ENCODE assay signal across 16 cellular contexts in the genomic region with DNA sequence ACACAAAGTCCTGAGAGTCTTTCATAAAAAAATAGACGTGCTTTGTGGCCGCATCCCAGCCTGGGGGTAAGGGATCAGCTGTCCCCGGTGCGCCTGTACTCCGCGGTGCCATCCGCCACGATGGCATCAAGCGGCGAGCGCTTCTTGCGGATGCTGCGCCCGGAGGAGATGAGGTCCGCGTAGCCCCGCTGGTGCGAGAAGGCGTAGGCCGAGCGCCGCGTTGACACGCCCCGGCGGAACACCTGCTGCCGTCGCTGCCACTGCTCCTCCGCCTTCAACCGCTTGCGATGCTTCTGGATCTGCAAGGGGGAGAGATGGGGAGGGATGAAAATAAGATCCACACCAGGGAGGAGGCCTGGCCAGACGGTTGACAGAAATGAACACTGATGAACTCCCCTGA. TPM values are rescaled to one million over a fixed set of nuclear protein-coding genes. Genes with fewer than 3 reads are reported as not detected.
DNase-seq lines count a peak whose midpoint lies in the region; ATAC-seq and TF ChIP-seq lines count a peak whose summit lies in the region.
"Had no signal": no experiment of that assay in that cellular context is flagged by ENCODE, and none has a peak within 500 bp of the region (broad histone marks: within the 10 kb centered on the region; RNA-seq: fewer than 3 reads in every experiment).

No MANE protein-coding gene starts in this region.

- peak overlapping the region in 6 of 7 donors; percentile 13 to 98 (median 94) for H3K27ac Mint-ChIP-seq in CD14-positive monocyte
- peak overlapping the region; percentile 69; the same call in 1 of the 2 replicates for H3K27ac Mint-ChIP-seq in HFFc6
- H3K27ac Mint-ChIP-seq: CD4-positive, CD25-positive, alpha-beta regulatory T cell; H9 had no signal

- no peak overlapping the region for H3K27ac ChIP-seq in trophoblast cell (ENCODE audit: low read depth, low read length)
- H3K27ac ChIP-seq: BLaER1, GM23248 had no signal

- no peaks in the 10 kb centered on the region for H3K79me1 ChIP-seq in trophoblast cell (ENCODE audit: low read length)

- H3K4me3 Mint-ChIP-seq in CD14-positive monocyte (no peak overlapping the region), HFFc6 (no peak overlapping the region)
- H3K4me3 Mint-ChIP-seq: CD4-positive, CD25-positive, alpha-beta regulatory T cell; H9 had no signal

- H3K36me3 Mint-ChIP-seq in CD14-positive monocyte (peaks cover 15 to 36% of the 10 kb centered on the region in 2 donors), HFFc6 (ENCODE audit: low read depth) (peaks cover 60% of the 10 kb centered on the region)

- DNase-seq in CD14-positive monocyte (ENCODE audit: low spot score) (no peak), HFFc6 (no peak), left colon (no peak), trophoblast cell (no peak), NCI-H1092 (lab: John Stamatoyannopoulos, UW) (no peak)
- DNase-seq in activated effector memory CD4-positive, alpha-beta T cell treated with anti-CD3 and anti-CD28 coated beads, Interleukin-2, amount 50 U/mL, for 16 hours: no peak
- DNase-seq: 8988T; AML-193; CD4-positive, CD25-positive, alpha-beta regulatory T cell; DMS53; GF-D8; GM23248; H9 had no signal

- H3K4me2 ChIP-seq in trophoblast cell (ENCODE audit: low read length): no peak overlapping the region
- H3K4me2 ChIP-seq: BLaER1 had no signal

- H3K4me1 Mint-ChIP-seq in CD14-positive monocyte: peaks cover 20% of the 10 kb centered on the region
- H3K4me1 Mint-ChIP-seq in HFFc6 (ENCODE audit: low read depth): peaks cover 15% of the 10 kb centered on the region
- H3K4me1 Mint-ChIP-seq: H9 had no signal

- H4K8ac ChIP-seq in trophoblast cell (ENCODE audit: low read depth, low read length): no peak overlapping the region

- H3K14ac ChIP-seq in trophoblast cell (ENCODE audit: low read length): no peak overlapping the region

- no peaks in the 10 kb centered on the region for H3K36me3 ChIP-seq in trophoblast cell (ENCODE audit: control insufficient read depth in 1 of 2, insufficient read depth in 2 of 2, low read length in 2 of 2)

- no peak overlapping the region for H4K12ac ChIP-seq in trophoblast cell (ENCODE audit: low read depth, low read length)

- no peak overlapping the region for H3K4ac ChIP-seq in trophoblast cell (ENCODE audit: low read depth, low read length)

- H2BK5ac ChIP-seq in trophoblast cell (ENCODE audit: low read depth, low read length, poor library complexity): no peak overlapping the region

- no peak overlapping the region for H3K4me3 ChIP-seq in trophoblast cell (ENCODE audit: low read depth, low read length)
- H3K4me3 ChIP-seq: BLaER1, GM12878, GM23248 had no signal

- no peak overlapping the region for H2BK120ac ChIP-seq in trophoblast cell (ENCODE audit: insufficient read depth, low read length, poor library complexity)

- peaks cover 2% of the 10 kb centered on the region for H3K79me2 ChIP-seq in trophoblast cell (ENCODE audit: control insufficient read depth, insufficient read depth, low read length, poor library complexity)

- peaks cover 0 to 16% (median 1%) of the 10 kb centered on the region in 7 donors for H3K9me3 Mint-ChIP-seq in CD14-positive monocyte
- H3K9me3 Mint-ChIP-seq in HFFc6: peaks cover 18% of the 10 kb centered on the region
- H3K9me3 Mint-ChIP-seq: H9 had no signal

- no peak for TF ChIP-seq CTCF in CD14-positive monocyte (IDR thresholded peaks at IDR 0.05)
- TF ChIP-seq CTCF in HFFc6 (IDR thresholded peaks at IDR 0.05): no peak

- no CpG with 5 or more reads among the region's 32 CpGs for WGBS in trophoblast cell (ENCODE audit: extremely low coverage, insufficient coverage, insufficient read length)

- H2AK5ac ChIP-seq in trophoblast cell (ENCODE audit: low read length): no peak overlapping the region

- ATAC-seq in left colon: peak; percentile 14
- no peak for ATAC-seq in HG02938 (IDR thresholded peaks at IDR 0.05; ENCODE audit: unreplicated experiment)
- ATAC-seq: GM12878 had no signal

- H3K9me3 ChIP-seq in trophoblast cell (ENCODE audit: insufficient read depth, low read depth, low read length): no peaks in the 10 kb centered on the region

- intact Hi-C loops in CD14-positive monocyte (cut with micrococcal nuclease) (loop anchor here in 1 of 2 donors (2.0 kb wide), 1 partner anchor 18 kb away; no protein-coding TSS in a partner anchor), left colon (cut with DNase I, micrococcal nuclease) (no loop called here)

- peak overlapping the region; percentile 29 for H3K18ac ChIP-seq in trophoblast cell (ENCODE audit: low read length)

- no peak overlapping the region for H3K9ac ChIP-seq in trophoblast cell (ENCODE audit: low read length)
- H3K9ac ChIP-seq: BLaER1, GM23248 had no signal

- H3K27me3 Mint-ChIP-seq in CD14-positive monocyte (ENCODE audit: low read depth in 3 of 3) (peaks cover 0 to 4% (median 0%) of the 10 kb centered on the region in 3 donors), HFFc6 (ENCODE audit: insufficient read depth) (peaks cover 24% of the 10 kb centered on the region)
- H3K27me3 Mint-ChIP-seq: CD4-positive, CD25-positive, alpha-beta regulatory T cell had no signal

- H2BK12ac ChIP-seq in trophoblast cell (ENCODE audit: low read length): no peak overlapping the region

- H3K27me3 ChIP-seq in trophoblast cell (ENCODE audit: insufficient read depth, low read length): no peaks in the 10 kb centered on the region
- H3K27me3 ChIP-seq: BLaER1 had no signal

- no peak overlapping the region for H3K23ac ChIP-seq in trophoblast cell (ENCODE audit: low read length)

- no peaks in the 10 kb centered on the region for H3K4me1 ChIP-seq in trophoblast cell (ENCODE audit: control insufficient read depth in 1 of 2, insufficient read depth in 2 of 2, low read length in 2 of 2)
- H3K4me1 ChIP-seq: BLaER1 had no signal

- H4K91ac ChIP-seq in trophoblast cell (ENCODE audit: low read depth, low read length): no peak overlapping the region

- no peak overlapping the region for H2AFZ ChIP-seq in trophoblast cell (ENCODE audit: insufficient read depth, low read length, poor library complexity)
- H2AFZ ChIP-seq: GM23248 had no signal

RNA-seq across cellular contexts. Expression of a gene that starts 26.8 kb away (rescaled TPM):
- 10 to 100 TPM; 70.3 to 89.5 TPM for polyA plus RNA-seq in CD14-positive monocyte
- total RNA-seq in HFFc6 (2021; fragmentation: NEBNext Ultra II Directional; extraction: Animal tissue kit (Norgen Biotek cat#: 25700)): 100 to 1,000 TPM; 102 to 134 (median 111) TPM
- total RNA-seq in left colon: 100 to 1,000 TPM; 146 to 164 TPM
- 125 and 130 TPM in 2 replicates for polyA plus RNA-seq in trophoblast cell (2013)
